8 cellular contexts compared by ENCODE assay signal in genomic region chr19:58558623-58559274, GRCh38. TPM values are rescaled to one million over a fixed set of nuclear protein-coding genes. Genes with fewer than 3 reads are reported as not detected.
DNase-seq lines count a peak whose midpoint lies in the region; ATAC-seq and TF ChIP-seq lines count a peak whose summit lies in the region.

No MANE protein-coding gene starts in this region.

- H3K36me3 ChIP-seq in PC-3 (ENCODE audit: low read depth, low read length) (peaks cover 11% of the 10 kb centered on the region), rectal smooth muscle tissue (ENCODE audit: control insufficient read depth, insufficient read depth, low read length) (peaks cover 10% of the 10 kb centered on the region)

- H3K9ac ChIP-seq in PC-3 (ENCODE audit: low read length) (peak overlapping the region; percentile 95), rectal smooth muscle tissue (ENCODE audit: low read length) (peak overlapping the region; percentile 99)

- peak overlapping the region; percentile 96 for H3K4me3 Mint-ChIP-seq in activated naive CD8-positive, alpha-beta T cell treated with anti-CD3 and anti-CD28 coated beads, Interleukin-2, amount 10 ng/mL, durations not matched to agents 7 days and 5 days

- DNase-seq in PC-3 (peak; percentile 100), left cardiac atrium (peak; percentile 99), NCI-H2171 (lab: John Stamatoyannopoulos, UW) (no peak), NCI-H2227 treated with DMSO at 0.1 percent for 48 hours (lab: John Stamatoyannopoulos, UW) (no peak)
- peak; percentile 100 for DNase-seq in activated naive CD8-positive, alpha-beta T cell treated with anti-CD3 and anti-CD28 coated beads, Interleukin-2, amount 10 ng/mL, durations not matched to agents 7 days and 5 days

- intact Hi-C loops in PC-3 (cut with micrococcal nuclease) (loop anchor here (1.0 to 2.0 kb wide), 2 partner anchors 14 to 59 kb away; partner anchors contain the start of gene MZF1), left cardiac atrium (cut with DNase I) (no loop called here)

- TF ChIP-seq CTCF in PC-3 (conservative IDR thresholded peaks at IDR 0.05; ENCODE audit: low read depth, low read length): no peak

- no peaks in the 10 kb centered on the region for H3K27me3 Mint-ChIP-seq in activated naive CD8-positive, alpha-beta T cell treated with anti-CD3 and anti-CD28 coated beads, Interleukin-2, amount 10 ng/mL, durations not matched to agents 7 days and 5 days

- H3K27ac Mint-ChIP-seq in activated naive CD8-positive, alpha-beta T cell treated with anti-CD3 and anti-CD28 coated beads, Interleukin-2, amount 10 ng/mL, durations not matched to agents 7 days and 5 days: peak overlapping the region; percentile 96

- H3K4me1 Mint-ChIP-seq in activated naive CD8-positive, alpha-beta T cell treated with anti-CD3 and anti-CD28 coated beads, Interleukin-2, amount 10 ng/mL, durations not matched to agents 7 days and 5 days: peaks cover 41% of the 10 kb centered on the region

- CTCF ChIA-PET in PC-3 (lab: Charles Lee): interaction anchor here (0.6 kb wide), 1 partner anchor 45 kb away, joined by 4 read pairs; no protein-coding TSS in a partner anchor

- H3K27me3 ChIP-seq in PC-3 (ENCODE audit: low read length) (no peaks in the 10 kb centered on the region), rectal smooth muscle tissue (ENCODE audit: control insufficient read depth, insufficient read depth, low read length) (peaks cover 3% of the 10 kb centered on the region)

- POLR2A ChIA-PET in PC-3 (lab: Charles Lee; ENCODE audit: unreplicated experiment): interaction anchor here (0.6 to 0.9 kb wide), 4 partner anchors 12 to 39 kb away, joined by 3 to 4 read pairs (median 4); partner anchors contain the start of genes TRIM28 and ZBTB45
- POLR2A ChIA-PET in activated naive CD8-positive, alpha-beta T cell treated with anti-CD3 and anti-CD28 coated beads, Interleukin-2, amount 10 ng/mL, durations not matched to agents 7 days and 5 days (lab: Charles Lee): interaction anchor here (0.9 to 5.9 kb wide), 8 partner anchors 8 to 59 kb away, joined by 3 to 50 read pairs (median 8); partner anchors contain the start of genes MZF1, TRIM28 and ZBTB45

- H3K9me2 ChIP-seq in PC-3 (replicated peaks; ENCODE audit: low read length): no peaks in the 10 kb centered on the region

- H3K79me2 ChIP-seq in PC-3 (ENCODE audit: low read length): peaks cover 32% of the 10 kb centered on the region

- H3K4me1 ChIP-seq in PC-3 (ENCODE audit: insufficient read depth, low read length) (peaks cover 57% of the 10 kb centered on the region), rectal smooth muscle tissue (ENCODE audit: control insufficient read depth, insufficient read depth, low read length) (peaks cover 31% of the 10 kb centered on the region)

- no peaks in the 10 kb centered on the region for H4K20me1 ChIP-seq in PC-3 (ENCODE audit: low read length)

- peak overlapping the region; percentile 86 for H2AFZ ChIP-seq in PC-3 (ENCODE audit: low read length)

- BruUV-seq in PC-3 (replicated peaks; lab: Mats Ljungman, UMichigan): no TSS peak

- no peaks in the 10 kb centered on the region for H3K9me3 ChIP-seq in PC-3 (ENCODE audit: low read length)

- peak overlapping the region; percentile 97 for H3K4me3 ChIP-seq in GM08714 (ENCODE audit: low read length)
- peak overlapping the region; percentile 69 for H3K4me3 ChIP-seq in PC-3 (ENCODE audit: low read length)
- peak overlapping the region; percentile 98 for H3K4me3 ChIP-seq in rectal smooth muscle tissue (ENCODE audit: low read length)

- H3F3A ChIP-seq in PC-3 (ENCODE audit: low read length, unreplicated experiment): peaks cover 4% of the 10 kb centered on the region

- peak; percentile 46 for ATAC-seq in HG02571 (IDR thresholded peaks at IDR 0.05; ENCODE audit: unreplicated experiment)
- peak; percentile 52 for ATAC-seq in PC-3
- ATAC-seq in activated naive CD8-positive, alpha-beta T cell treated with anti-CD3 and anti-CD28 coated beads, Interleukin-2, amount 10 ng/mL, durations not matched to agents 7 days and 5 days (ENCODE audit: low read depth): peak; percentile 65
- peak; percentile 83 to 86 for ATAC-seq in left cardiac atrium

- no peaks in the 10 kb centered on the region for H3K9me3 Mint-ChIP-seq in activated naive CD8-positive, alpha-beta T cell treated with anti-CD3 and anti-CD28 coated beads, Interleukin-2, amount 10 ng/mL, durations not matched to agents 7 days and 5 days

- H3K27ac ChIP-seq in PC-3 (ENCODE audit: low read length) (peak overlapping the region; percentile 85), rectal smooth muscle tissue (ENCODE audit: low read depth, low read length) (peak overlapping the region; percentile 99)

- peak overlapping the region; percentile 97 for H3K4me2 ChIP-seq in PC-3 (ENCODE audit: low read length)

- peaks cover 18% of the 10 kb centered on the region for H3K36me3 Mint-ChIP-seq in activated naive CD8-positive, alpha-beta T cell treated with anti-CD3 and anti-CD28 coated beads, Interleukin-2, amount 10 ng/mL, durations not matched to agents 7 days and 5 days

RNA-seq across cellular contexts. Expression of gene UBE2M, which starts 0.3 kb away (rescaled TPM):
- total RNA-seq in PC-3 (2014; rRNA removed) (243 and 268 TPM in 2 replicates), left cardiac atrium (100 to 1,000 TPM in 1 of 2 donors, 10 to 100 TPM in 1; 91.4 to 113 TPM)
- total RNA-seq in activated naive CD8-positive, alpha-beta T cell treated with anti-CD3 and anti-CD28 coated beads, Interleukin-2, amount 10 ng/mL, durations not matched to agents 7 days and 5 days: 10 to 100 TPM; 79.5 to 81.2 TPM

RNA-seq across cellular contexts. Expression of gene CHMP2A, which starts 3.8 kb away (rescaled TPM):
- total RNA-seq in PC-3 (2014; rRNA removed) (220 and 264 TPM in 2 replicates), left cardiac atrium (100 to 1,000 TPM; 109 to 113 TPM)
- 100 to 1,000 TPM in 1 of 2 experiments, 10 to 100 TPM in 1; 99.0 to 111 TPM for total RNA-seq in activated naive CD8-positive, alpha-beta T cell treated with anti-CD3 and anti-CD28 coated beads, Interleukin-2, amount 10 ng/mL, durations not matched to agents 7 days and 5 days

RNA-seq across cellular contexts. Expression of gene MZF1, which starts 14.4 kb away (rescaled TPM):
- total RNA-seq in PC-3 (2014; rRNA removed) (18.0 and 29.3 TPM in 2 replicates), left cardiac atrium (10 to 100 TPM in 1 of 2 donors, 1 to 10 TPM in 1; 9.2 to 11.0 TPM)
- 10 to 100 TPM; 31.3 to 31.7 TPM for total RNA-seq in activated naive CD8-positive, alpha-beta T cell treated with anti-CD3 and anti-CD28 coated beads, Interleukin-2, amount 10 ng/mL, durations not matched to agents 7 days and 5 days

RNA-seq across cellular contexts. Expression of gene TRIM28, which starts 14.9 kb away (rescaled TPM):
- total RNA-seq in PC-3 (2014; rRNA removed) (1,169 and 1,653 TPM in 2 replicates), left cardiac atrium (100 to 1,000 TPM; 135 to 150 TPM)
- total RNA-seq in activated naive CD8-positive, alpha-beta T cell treated with anti-CD3 and anti-CD28 coated beads, Interleukin-2, amount 10 ng/mL, durations not matched to agents 7 days and 5 days: 100 to 1,000 TPM; 409 to 412 TPM

RNA-seq across cellular contexts. Expression of gene ZBTB45, which starts 39.1 kb away (rescaled TPM):
- 14.0 and 19.1 TPM in 2 replicates for total RNA-seq in PC-3 (2014; rRNA removed)
- total RNA-seq in activated naive CD8-positive, alpha-beta T cell treated with anti-CD3 and anti-CD28 coated beads, Interleukin-2, amount 10 ng/mL, durations not matched to agents 7 days and 5 days: 10 to 100 TPM; 18.9 to 19.5 TPM
- total RNA-seq in left cardiac atrium: 10 to 100 TPM; 10.2 to 11.7 TPM

Comparison
In these comparisons a context has a peak if more than half of its experiments do, and no peak if none do; other contexts are left out.
1. DNase-seq: peak in PC-3 (single experiment), activated naive CD8-positive, alpha-beta T cell treated with anti-CD3 and anti-CD28 coated beads, Interleukin-2, amount 10 ng/mL, durations not matched to agents 7 days and 5 days (single experiment) and left cardiac atrium (single experiment); none in NCI-H2171 (single experiment) and NCI-H2227 treated with DMSO at 0.1 percent for 48 hours (single experiment).
2. Peak in every context shown above with its lines, with median percentiles within 50 percentile points of each other: H3K4me3 ChIP-seq and ATAC-seq.